In genomic region chr7:55132550-55132889, GRCh38 we compare ENCODE assay signal across 13 cellular contexts.
A peak's percentile ranks its signal among the peaks of the same experiment; 100 is the strongest.
DNase-seq lines count a peak whose midpoint lies in the region; ATAC-seq and TF ChIP-seq lines count a peak whose summit lies in the region.
"Had no signal": no experiment of that assay in that cellular context is flagged by ENCODE, and none has a peak within 500 bp of the region (broad histone marks: within the 10 kb centered on the region; RNA-seq: fewer than 3 reads in every experiment).

No MANE protein-coding gene starts in this region.

- peaks cover 23% of the 10 kb centered on the region for H3K4me1 Mint-ChIP-seq in activated T-cell treated with anti-CD3 and anti-CD28 coated beads, Interleukin-2, amount 50 U/mL, for 72 hours (ENCODE audit: low read depth)

- H3K4ac ChIP-seq in mesenchymal stem cell (ENCODE audit: low read depth in 1 of 2, low read length in 2 of 2): peak overlapping the region; percentile 3 to 79

- peak overlapping the region; percentile 61 to 62 for H2BK12ac ChIP-seq in mesenchymal stem cell (ENCODE audit: low read length in 2 of 2)

- peak overlapping the region; percentile 64 for H3K27ac Mint-ChIP-seq in activated T-cell treated with anti-CD3 and anti-CD28 coated beads, Interleukin-2, amount 50 U/mL, for 72 hours

- H3K23ac ChIP-seq in mesenchymal stem cell (ENCODE audit: low read length in 2 of 2): no peak overlapping the region

- no peak overlapping the region for H2BK120ac ChIP-seq in mesenchymal stem cell (ENCODE audit: low read depth, low read length)

- no peak overlapping the region for H3K4me2 ChIP-seq in mesenchymal stem cell (ENCODE audit: low read length, poor library complexity, severe bottlenecking)

- H3K79me1 ChIP-seq in mesenchymal stem cell (replicated peaks; ENCODE audit: low read length, poor library complexity, severe bottlenecking): peaks cover 8% of the 10 kb centered on the region

- no peak overlapping the region for H2AK5ac ChIP-seq in mesenchymal stem cell (ENCODE audit: low read length, severe bottlenecking)

- H3K4me3 ChIP-seq in ascending aorta (no peak overlapping the region), mesenchymal stem cell (ENCODE audit: insufficient read depth in 1 of 2, low read depth in 1 of 2, low read length in 2 of 2) (peak overlapping the region in 1 of 2 experiments; percentile 21), transverse colon (no peak overlapping the region)
- H3K4me3 ChIP-seq: tibial nerve had no signal

- peak overlapping the region; percentile 41 to 78 for H3K18ac ChIP-seq in mesenchymal stem cell (ENCODE audit: low read depth in 1 of 2, low read length in 2 of 2)

- peak overlapping the region; percentile 8 to 56 for H3K4me3 Mint-ChIP-seq in activated T-cell treated with anti-CD3 and anti-CD28 coated beads, Interleukin-2, amount 50 U/mL, for 72 hours

- H3K9me3 ChIP-seq in ascending aorta (no peaks in the 10 kb centered on the region), mesenchymal stem cell (ENCODE audit: control insufficient read depth, low read length) (no peaks in the 10 kb centered on the region), transverse colon (no peaks in the 10 kb centered on the region)
- H3K9me3 ChIP-seq: tibial nerve had no signal

- H3K36me3 ChIP-seq in ascending aorta (no peaks in the 10 kb centered on the region), mesenchymal stem cell (ENCODE audit: control insufficient read depth in 1 of 2, insufficient read depth in 2 of 2, low read depth in 1 of 2, low read length in 2 of 2) (peaks cover 0 to 4% of the 10 kb centered on the region in 2 experiments), transverse colon (no peaks in the 10 kb centered on the region)
- H3K36me3 ChIP-seq: tibial nerve, WERI-Rb-1 had no signal

- peak overlapping the region; percentile 89 to 93 for H3K27ac ChIP-seq in ascending aorta
- H3K27ac ChIP-seq in mesenchymal stem cell (ENCODE audit: low read length, poor library complexity, severe bottlenecking): peak overlapping the region; percentile 62
- H3K27ac ChIP-seq in transverse colon: peak overlapping the region; percentile 52 to 85 (median 80)
- H3K27ac ChIP-seq: HL-60, WERI-Rb-1 had no signal

- no peak overlapping the region for H2AFZ ChIP-seq in mesenchymal stem cell (ENCODE audit: low read depth, low read length)

- no peaks in the 10 kb centered on the region for H3K36me3 Mint-ChIP-seq in activated T-cell treated with anti-CD3 and anti-CD28 coated beads, Interleukin-2, amount 50 U/mL, for 72 hours (ENCODE audit: insufficient read depth in 2 of 2)

- no peak for TF ChIP-seq EP300 in transverse colon (IDR thresholded peaks at IDR 0.05; ENCODE audit: low read depth)

- no peak overlapping the region for H2BK5ac ChIP-seq in mesenchymal stem cell (ENCODE audit: low read depth, low read length, poor library complexity, severe bottlenecking)

- no peaks in the 10 kb centered on the region for H3K27me3 ChIP-seq in ascending aorta
- no peaks in the 10 kb centered on the region for H3K27me3 ChIP-seq in mesenchymal stem cell (ENCODE audit: control insufficient read depth in 1 of 2, insufficient read depth in 1 of 2, low read length in 2 of 2)
- no peaks in the 10 kb centered on the region for H3K27me3 ChIP-seq in transverse colon
- H3K27me3 ChIP-seq: tibial nerve had no signal

- peaks cover 15% of the 10 kb centered on the region for H3K27me3 Mint-ChIP-seq in activated T-cell treated with anti-CD3 and anti-CD28 coated beads, Interleukin-2, amount 50 U/mL, for 72 hours (ENCODE audit: low read depth)

- in situ Hi-C loops in transverse colon (cut with MboI; ENCODE audit: low pct_ligation_motif_present in 1 of 4, low pct_unique_long_range_greater_than_20kb in 1 of 4, low sequenced_read_pairs in 3 of 4): no loop called here

- 12% methylated on average over 4 of the region's 5 CpGs for WGBS in mesenchymal stem cell
- 82% methylated on average over 5 of the region's 5 CpGs; no CpG with 5 or more reads in 1 of the 2 donors for WGBS in transverse colon (ENCODE audit: low coverage in 1 of 2), 2 donors

- ATAC-seq in activated T-cell treated with anti-CD3 and anti-CD28 coated beads, Interleukin-2, amount 50 U/mL, for 72 hours (replicated peaks in 1 of 2): peak in 1 of 2 donors; percentile 53

- intact Hi-C loops in ascending aorta (cut with DNase I): loop anchor here (2.0 to 5.0 kb wide), 2 partner anchors 114 to 295 kb away; partner anchors contain the start of gene EGFR
- intact Hi-C loops in transverse colon (cut with DNase I; ENCODE audit: low total_unique reads): loop anchor here (10.0 kb wide), 1 partner anchor 108 kb away; no protein-coding TSS in a partner anchor

- H4K8ac ChIP-seq in mesenchymal stem cell (ENCODE audit: low read length): no peak overlapping the region

- H3K9me3 Mint-ChIP-seq in activated T-cell treated with anti-CD3 and anti-CD28 coated beads, Interleukin-2, amount 50 U/mL, for 72 hours: peaks cover 0 to 2% of the 10 kb centered on the region in 2 donors

- no peak for TF ChIP-seq CTCF in ascending aorta (IDR thresholded peaks at IDR 0.05)
- no peak for TF ChIP-seq CTCF in transverse colon (IDR thresholded peaks at IDR 0.05)

- no peak for DNase-seq in activated T-cell treated with anti-CD3 and anti-CD28 coated beads, Interleukin-2, amount 50 U/mL, for 72 hours
- DNase-seq in activated T-cell treated with anti-CD3 and anti-CD28 coated beads, Interleukin-2, amount 50 U/mL, for 1 hour: no peak
- DNase-seq in ascending aorta (ENCODE audit: low spot score in 2 of 2) (no peak), mesenchymal stem cell (no peak), transverse colon (no peak), inferior parietal cortex (ENCODE audit: extremely low spot score) (no peak), nucleus accumbens (lab: John Stamatoyannopoulos, UW) (no peak), NCI-H2171 treated with DMSO at 0.1 percent for 48 hours (lab: John Stamatoyannopoulos, UW) (no peak)
- DNase-seq: activated gamma-delta T cell, MM.1S, WERI-Rb-1 had no signal

- H4K91ac ChIP-seq in mesenchymal stem cell (ENCODE audit: low read length): peak overlapping the region; percentile 79

- H3K4me1 ChIP-seq in ascending aorta: peaks cover 31 to 68% of the 10 kb centered on the region in 2 donors
- peaks cover 35% of the 10 kb centered on the region for H3K4me1 ChIP-seq in mesenchymal stem cell (ENCODE audit: control insufficient read depth, insufficient read depth, low read depth, low read length)
- H3K4me1 ChIP-seq in transverse colon: peaks cover 46 to 55% (median 52%) of the 10 kb centered on the region in 4 donors

- no peak for TF ChIP-seq POLR2A in transverse colon (IDR thresholded peaks at IDR 0.05)

- H3K14ac ChIP-seq in mesenchymal stem cell (ENCODE audit: low read length in 2 of 2): no peak overlapping the region

- peak overlapping the region; percentile 89 for H3K9ac ChIP-seq in mesenchymal stem cell (ENCODE audit: low read length)

- no peak overlapping the region for H2BK15ac ChIP-seq in mesenchymal stem cell (ENCODE audit: low read depth, poor library complexity, severe bottlenecking)
